ENCODE assay signal across 8 cellular contexts in the genomic region with DNA sequence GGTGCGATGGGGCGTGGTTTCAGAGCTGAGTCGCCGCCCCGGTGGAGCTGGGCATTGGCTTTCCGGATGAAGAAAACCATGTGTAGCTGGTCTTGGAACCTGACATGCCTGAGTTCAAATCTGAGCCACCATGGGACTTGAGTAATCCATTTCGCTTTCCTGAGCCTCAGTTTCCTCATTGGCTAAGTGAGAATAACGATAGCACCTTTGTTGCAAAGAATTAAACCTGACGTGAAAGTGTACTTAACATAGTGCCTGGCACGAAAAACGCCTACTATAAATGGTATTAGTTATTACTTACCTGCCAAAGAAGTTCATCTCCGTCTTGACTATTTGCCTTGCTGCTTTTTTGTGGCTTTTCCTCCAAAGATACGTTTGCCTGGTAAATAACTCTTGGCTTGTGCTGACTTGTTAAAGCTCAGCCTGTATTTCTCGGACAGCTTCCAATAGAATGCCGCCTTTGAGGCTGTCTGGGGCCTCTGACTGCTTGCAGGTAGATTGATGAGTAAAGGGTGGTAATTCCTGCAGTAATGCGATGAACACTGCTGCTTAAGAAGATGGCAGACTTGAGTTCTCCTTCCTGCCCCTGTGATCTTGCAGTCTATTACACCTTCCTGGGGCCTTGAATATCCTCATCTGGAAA. TPM values are rescaled to one million over a fixed set of nuclear protein-coding genes. Genes with fewer than 3 reads are reported as not detected.
DNase-seq lines count a peak whose midpoint lies in the region; ATAC-seq and TF ChIP-seq lines count a peak whose summit lies in the region.

No MANE protein-coding gene starts in this region.

- in situ Hi-C loops in GM13976 (cut with MboI; ENCODE audit: low sequenced_read_pairs, unreplicated experiment), result no loop called here

- peaks cover 48% of the 10 kb centered on the region for H3K4me1 Mint-ChIP-seq in central memory CD8-positive, alpha-beta T cell
- peaks cover 34% of the 10 kb centered on the region for H3K4me1 Mint-ChIP-seq in neural progenitor cell

- H4K20me1 ChIP-seq in DND-41 (ENCODE audit: insufficient read depth, low read length) (peaks cover 51% of the 10 kb centered on the region), neural progenitor cell (ENCODE audit: low read depth) (peaks cover 24% of the 10 kb centered on the region)

- no peaks in the 10 kb centered on the region for H3F3A ChIP-seq in neural progenitor cell (ENCODE audit: low read depth)

- H2AFZ ChIP-seq in DND-41 (ENCODE audit: low read depth, low read length) (no peak overlapping the region), neural progenitor cell (replicated peaks) (no peak overlapping the region)

- H3K4me3 Mint-ChIP-seq in central memory CD8-positive, alpha-beta T cell, result peak overlapping the region; percentile 83
- peak overlapping the region; percentile 97 for H3K4me3 Mint-ChIP-seq in neural progenitor cell

- no peaks in the 10 kb centered on the region for H3K9me3 Mint-ChIP-seq in central memory CD8-positive, alpha-beta T cell
- H3K9me3 Mint-ChIP-seq in neural progenitor cell, result no peaks in the 10 kb centered on the region

- TF ChIP-seq CTCF in DND-41 (IDR thresholded peaks at IDR 0.05; ENCODE audit: borderline replicate concordance, extremely low read depth, low read length, poor library complexity, severe bottlenecking) (no peak), neural progenitor cell (IDR thresholded peaks at IDR 0.05) (no peak), GM13976 (IDR thresholded peaks at IDR 0.05; ENCODE audit: borderline replicate concordance, control extremely low read depth, extremely low read depth, insufficient read depth, missing control alignments) (no peak)

- H3K4me2 ChIP-seq in DND-41 (ENCODE audit: insufficient read depth, low read length) (peak overlapping the region; percentile 76), neural progenitor cell (peak overlapping the region; percentile 98)

- no peak overlapping the region for H3K27ac Mint-ChIP-seq in central memory CD8-positive, alpha-beta T cell (ENCODE audit: low read depth)
- no peak overlapping the region for H3K27ac Mint-ChIP-seq in neural progenitor cell

- H3K27ac ChIP-seq in DND-41 (ENCODE audit: low read length), result peak overlapping the region; percentile 100
- no peak overlapping the region for H3K27ac ChIP-seq in HUES48 (ENCODE audit: low read depth, low read length)
- no peak overlapping the region for H3K27ac ChIP-seq in neural progenitor cell

- ATAC-seq in DND-41 (ENCODE audit: insufficient read depth, low read depth), result no peak
- no peak for ATAC-seq in central memory CD8-positive, alpha-beta T cell (replicated peaks; ENCODE audit: extremely low read depth, poor library complexity, severe bottlenecking)
- ATAC-seq in GM18909 (IDR thresholded peaks at IDR 0.05; ENCODE audit: poor library complexity, unreplicated experiment), result no peak
- ATAC-seq in GM19467 (IDR thresholded peaks at IDR 0.05; ENCODE audit: unreplicated experiment), result no peak

- H3K4me3 ChIP-seq in DND-41 (ENCODE audit: low read depth in 1 of 2, low read length in 2 of 2) (peak overlapping the region; percentile 67 to 98; a peak in 3 of 4 replicates), HUES48 (ENCODE audit: low read depth, low read length) (peak overlapping the region; percentile 87), neural progenitor cell (peak overlapping the region; percentile 69)

- H3K79me2 ChIP-seq in DND-41 (ENCODE audit: insufficient read depth, low read length) (peaks cover 79% of the 10 kb centered on the region), neural progenitor cell (ENCODE audit: low read depth) (peaks cover 60% of the 10 kb centered on the region)

- peaks cover 2% of the 10 kb centered on the region for H3K36me3 Mint-ChIP-seq in central memory CD8-positive, alpha-beta T cell (ENCODE audit: insufficient read depth)
- peaks cover 10% of the 10 kb centered on the region for H3K36me3 Mint-ChIP-seq in neural progenitor cell

- H3K4me1 ChIP-seq in DND-41 (ENCODE audit: insufficient read depth, low read length), result peaks cover 65% of the 10 kb centered on the region
- peaks cover 37% of the 10 kb centered on the region for H3K4me1 ChIP-seq in HUES48 (ENCODE audit: control insufficient read depth, insufficient read depth, low read length)
- H3K4me1 ChIP-seq in neural progenitor cell, result peaks cover 12% of the 10 kb centered on the region

- H3K27me3 ChIP-seq in DND-41 (ENCODE audit: insufficient read depth, low read length, poor library complexity), result no peaks in the 10 kb centered on the region
- H3K27me3 ChIP-seq in HUES48 (ENCODE audit: control insufficient read depth, insufficient read depth, low read length), result no peaks in the 10 kb centered on the region
- peaks cover 11% of the 10 kb centered on the region for H3K27me3 ChIP-seq in neural progenitor cell

- H3K9me3 ChIP-seq in DND-41 (ENCODE audit: insufficient read depth, low read length, severe bottlenecking), result no peaks in the 10 kb centered on the region
- H3K9me3 ChIP-seq in HUES48 (ENCODE audit: control insufficient read depth, insufficient read depth, low read length), result no peaks in the 10 kb centered on the region; the same call in 1 of the 2 replicates
- H3K9me3 ChIP-seq in neural progenitor cell (ENCODE audit: low read depth), result no peaks in the 10 kb centered on the region

- H3K27me3 Mint-ChIP-seq in central memory CD8-positive, alpha-beta T cell, result peaks cover 58% of the 10 kb centered on the region
- peaks cover 2% of the 10 kb centered on the region for H3K27me3 Mint-ChIP-seq in neural progenitor cell (ENCODE audit: insufficient read depth, low read depth)

- H3K36me3 ChIP-seq in DND-41 (ENCODE audit: insufficient read depth, low read length) (peaks cover 51% of the 10 kb centered on the region), HUES48 (ENCODE audit: control insufficient read depth, insufficient read depth, low read length) (peaks cover 37% of the 10 kb centered on the region), neural progenitor cell (peaks cover 11% of the 10 kb centered on the region)

- no peak for DNase-seq in DND-41
- DNase-seq in central memory CD8-positive, alpha-beta T cell (ENCODE audit: low spot score in 2 of 2), result no peak
- no peak for DNase-seq in neural progenitor cell (ENCODE audit: low spot score)
- DNase-seq in GM13976 (ENCODE audit: low spot score), result no peak
- no peak for DNase-seq in AG20443 (ENCODE audit: low spot score)

- H3K9ac ChIP-seq in DND-41 (ENCODE audit: low read depth, low read length) (peak overlapping the region; percentile 99), HUES48 (ENCODE audit: low read depth, low read length) (peak overlapping the region; percentile 100), neural progenitor cell (no peak overlapping the region)

RNA-seq across cellular contexts. Expression of a gene that starts 1.3 kb away (rescaled TPM):
- total RNA-seq in neural progenitor cell (ENCODE audit: low replicate concordance), result 31.4 and 36.8 TPM in 2 replicates
